In the genomic region with DNA sequence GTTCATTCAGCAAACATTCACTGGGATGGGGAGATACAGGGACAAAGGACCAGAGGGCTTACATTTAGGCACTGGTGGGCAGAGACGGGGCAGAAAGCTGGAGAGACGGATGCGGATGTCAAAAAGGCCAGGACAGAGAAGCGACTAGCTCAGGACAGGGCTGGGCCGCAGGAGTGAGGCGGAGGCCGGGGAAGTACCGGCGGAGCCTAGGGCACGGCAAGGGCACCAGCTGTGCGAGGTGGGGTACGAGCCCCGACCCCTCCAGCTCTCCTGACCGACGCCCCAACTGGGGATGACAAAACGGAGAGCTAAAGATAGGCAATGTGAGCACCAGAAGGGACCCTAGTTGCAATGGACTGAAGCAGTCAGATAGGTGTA, we compare ENCODE assay signal across 8 cellular contexts. TPM values are rescaled to one million over a fixed set of nuclear protein-coding genes. Genes with fewer than 3 reads are reported as not detected.
DNase-seq lines count a peak whose midpoint lies in the region; ATAC-seq and TF ChIP-seq lines count a peak whose summit lies in the region.

No MANE protein-coding gene starts in this region.

- H3K27ac Mint-ChIP-seq in activated T-cell treated with anti-CD3 and anti-CD28 coated beads, Interleukin-2, amount 50 U/mL, for 72 hours = peak overlapping the region; percentile 91
- H3K27ac Mint-ChIP-seq in activated naive CD8-positive, alpha-beta T cell treated with anti-CD3 and anti-CD28 coated beads, Interleukin-2, amount 10 ng/mL, durations not matched to agents 7 days and 5 days = peak overlapping the region; percentile 91

- H3K4me1 ChIP-seq in lower lobe of right lung = peaks cover 19% of the 10 kb centered on the region
- H3K4me1 ChIP-seq in thoracic aorta (ENCODE audit: control insufficient read depth in 1 of 2, low read depth in 2 of 2) = peaks cover 13 to 41% of the 10 kb centered on the region in 2 donors

- peaks cover 49% of the 10 kb centered on the region for H3K4me1 Mint-ChIP-seq in activated T-cell treated with anti-CD3 and anti-CD28 coated beads, Interleukin-2, amount 50 U/mL, for 72 hours (ENCODE audit: low read depth)
- H3K4me1 Mint-ChIP-seq in activated naive CD8-positive, alpha-beta T cell treated with anti-CD3 and anti-CD28 coated beads, Interleukin-2, amount 10 ng/mL, durations not matched to agents 7 days and 5 days = peaks cover 33% of the 10 kb centered on the region

- H3K27ac ChIP-seq in lower lobe of right lung = no peak overlapping the region
- peak overlapping the region; percentile 34 to 72 for H3K27ac ChIP-seq in thoracic aorta

- H3K27me3 Mint-ChIP-seq in activated T-cell treated with anti-CD3 and anti-CD28 coated beads, Interleukin-2, amount 50 U/mL, for 72 hours (ENCODE audit: low read depth) = no peaks in the 10 kb centered on the region
- peaks cover 11% of the 10 kb centered on the region for H3K27me3 Mint-ChIP-seq in activated naive CD8-positive, alpha-beta T cell treated with anti-CD3 and anti-CD28 coated beads, Interleukin-2, amount 10 ng/mL, durations not matched to agents 7 days and 5 days

- H3K36me3 Mint-ChIP-seq in activated T-cell treated with anti-CD3 and anti-CD28 coated beads, Interleukin-2, amount 50 U/mL, for 72 hours (ENCODE audit: insufficient read depth in 2 of 2) = peaks cover 0 to 2% of the 10 kb centered on the region in 2 donors
- H3K36me3 Mint-ChIP-seq in activated naive CD8-positive, alpha-beta T cell treated with anti-CD3 and anti-CD28 coated beads, Interleukin-2, amount 10 ng/mL, durations not matched to agents 7 days and 5 days = peaks cover 2% of the 10 kb centered on the region

- ATAC-seq in activated T-cell treated with anti-CD3 and anti-CD28 coated beads, Interleukin-2, amount 50 U/mL, for 72 hours (replicated peaks in 1 of 2) = no peak
- ATAC-seq in activated naive CD8-positive, alpha-beta T cell treated with anti-CD3 and anti-CD28 coated beads, Interleukin-2, amount 10 ng/mL, durations not matched to agents 7 days and 5 days (ENCODE audit: low read depth) = no peak
- peak in 1 of 2 donors; percentile 2 for ATAC-seq in lower lobe of right lung
- no peak for ATAC-seq in thoracic aorta (ENCODE audit: insufficient number of reproducible peaks, low FRiP score, low read depth)

- H3K36me3 ChIP-seq in lower lobe of right lung (no peaks in the 10 kb centered on the region), thoracic aorta (no peaks in the 10 kb centered on the region)

- H3K9me3 ChIP-seq in lower lobe of right lung (no peaks in the 10 kb centered on the region), thoracic aorta (no peaks in the 10 kb centered on the region)

- no peaks in the 10 kb centered on the region for H3K9me3 Mint-ChIP-seq in activated T-cell treated with anti-CD3 and anti-CD28 coated beads, Interleukin-2, amount 50 U/mL, for 72 hours
- no peaks in the 10 kb centered on the region for H3K9me3 Mint-ChIP-seq in activated naive CD8-positive, alpha-beta T cell treated with anti-CD3 and anti-CD28 coated beads, Interleukin-2, amount 10 ng/mL, durations not matched to agents 7 days and 5 days

- H3K4me3 Mint-ChIP-seq in activated T-cell treated with anti-CD3 and anti-CD28 coated beads, Interleukin-2, amount 50 U/mL, for 72 hours = peak overlapping the region; percentile 81 to 83
- H3K4me3 Mint-ChIP-seq in activated naive CD8-positive, alpha-beta T cell treated with anti-CD3 and anti-CD28 coated beads, Interleukin-2, amount 10 ng/mL, durations not matched to agents 7 days and 5 days = peak overlapping the region; percentile 67

- DNase-seq in activated T-cell treated with anti-CD3 and anti-CD28 coated beads, Interleukin-2, amount 50 U/mL, for 72 hours = no peak
- DNase-seq in activated T-cell treated with anti-CD3 and anti-CD28 coated beads, Interleukin-2, amount 50 U/mL, for 1 hour = no peak
- DNase-seq in activated naive CD8-positive, alpha-beta T cell treated with anti-CD3 and anti-CD28 coated beads, Interleukin-2, amount 10 ng/mL, durations not matched to agents 7 days and 5 days = no peak
- DNase-seq in lower lobe of right lung = no peak
- DNase-seq in thoracic aorta (ENCODE audit: low spot score) = no peak
- no peak for DNase-seq in nucleus accumbens (lab: John Stamatoyannopoulos, UW)
- no peak for DNase-seq in amygdala (lab: John Stamatoyannopoulos, UW)
- DNase-seq in T1000 (lab: John Stamatoyannopoulos, UW) = no peak

- no peaks in the 10 kb centered on the region for H3K27me3 ChIP-seq in lower lobe of right lung (ENCODE audit: low read depth)
- no peaks in the 10 kb centered on the region for H3K27me3 ChIP-seq in thoracic aorta (replicated peaks; ENCODE audit: insufficient read depth)

- POLR2A ChIA-PET in activated naive CD8-positive, alpha-beta T cell treated with anti-CD3 and anti-CD28 coated beads, Interleukin-2, amount 10 ng/mL, durations not matched to agents 7 days and 5 days (lab: Charles Lee) = interaction anchor here (0.6 to 2.5 kb wide), 8 partner anchors 10 to 819 kb away, joined by 3 to 32 read pairs (median 6); a partner anchor contains a TSS

- intact Hi-C loops in lower lobe of right lung (cut with DNase I) = no loop called here

- H3K4me3 ChIP-seq in lower lobe of right lung (peak overlapping the region; percentile 65), thoracic aorta (peak overlapping the region; percentile 74)

- TF ChIP-seq CTCF in lower lobe of right lung (IDR thresholded peaks at IDR 0.05) (no peak), thoracic aorta (IDR thresholded peaks at IDR 0.05) (no peak)

RNA-seq across cellular contexts. Expression of a gene that starts 3.9 kb away (rescaled TPM):
- total RNA-seq in activated T-cell treated with anti-CD3 and anti-CD28 coated beads, Interleukin-2, amount 50 U/mL, for 72 hours = 1 to 10 TPM; 1.7 to 2.3 TPM
- total RNA-seq in activated naive CD8-positive, alpha-beta T cell treated with anti-CD3 and anti-CD28 coated beads, Interleukin-2, amount 10 ng/mL, durations not matched to agents 7 days and 5 days = not detected
- total RNA-seq in lower lobe of right lung (9.1 TPM), thoracic aorta (100 to 1,000 TPM in 1 of 2 donors, 10 to 100 TPM in 1; 95.5 to 158 TPM)

RNA-seq across cellular contexts. Expression of a gene that starts 11.4 kb away (rescaled TPM):
- total RNA-seq in activated T-cell treated with anti-CD3 and anti-CD28 coated beads, Interleukin-2, amount 50 U/mL, for 72 hours = 100 to 1,000 TPM; 111 to 128 TPM
- total RNA-seq in activated naive CD8-positive, alpha-beta T cell treated with anti-CD3 and anti-CD28 coated beads, Interleukin-2, amount 10 ng/mL, durations not matched to agents 7 days and 5 days = 100 to 1,000 TPM; 114 to 116 TPM
- total RNA-seq in lower lobe of right lung (92.6 TPM), thoracic aorta (10 to 100 TPM; 53.3 to 67.1 TPM)

RNA-seq across cellular contexts. Expression of a gene that starts 31.9 kb away (rescaled TPM):
- total RNA-seq in activated T-cell treated with anti-CD3 and anti-CD28 coated beads, Interleukin-2, amount 50 U/mL, for 72 hours = 1 to 10 TPM; 3.3 to 6.9 TPM
- under 1 TPM; 0.11 to 0.19 TPM for total RNA-seq in activated naive CD8-positive, alpha-beta T cell treated with anti-CD3 and anti-CD28 coated beads, Interleukin-2, amount 10 ng/mL, durations not matched to agents 7 days and 5 days
- total RNA-seq in lower lobe of right lung (9.2 TPM), thoracic aorta (10 to 100 TPM in 1 of 2 donors, 1 to 10 TPM in 1; 9.7 to 11.5 TPM)

RNA-seq across cellular contexts. Expression of a gene that starts 39.5 kb away (rescaled TPM):
- total RNA-seq in activated T-cell treated with anti-CD3 and anti-CD28 coated beads, Interleukin-2, amount 50 U/mL, for 72 hours = 10 to 100 TPM in 1 of 2 donors, 1 to 10 TPM in 1; 9.8 to 10.3 TPM
- under 1 TPM; 0.78 to 0.96 TPM for total RNA-seq in activated naive CD8-positive, alpha-beta T cell treated with anti-CD3 and anti-CD28 coated beads, Interleukin-2, amount 10 ng/mL, durations not matched to agents 7 days and 5 days
- 142 TPM for total RNA-seq in lower lobe of right lung
- total RNA-seq in thoracic aorta = 100 to 1,000 TPM; 261 to 270 TPM
